ENCODE assay signal across 8 cellular contexts in genomic region chr1:222589462-222590302, GRCh38. TPM values are rescaled to one million over a fixed set of nuclear protein-coding genes. Genes with fewer than 3 reads are reported as not detected.
DNase-seq lines count a peak whose midpoint lies in the region; ATAC-seq and TF ChIP-seq lines count a peak whose summit lies in the region.

TSS of gene TAF1A (minus strand) at chr1:222589933.

- peak within 1 kb of the TSS; percentile 76 for H3K4me3 ChIP-seq in GM12864 (ENCODE audit: low read depth, low read length)
- H3K4me3 ChIP-seq in cardiac muscle cell, result peak within 1 kb of the TSS; percentile 64
- peak within 1 kb of the TSS; percentile 84 for H3K4me3 ChIP-seq in parathyroid adenoma (ENCODE audit: low read depth, low read length)
- H3K4me3 ChIP-seq in tibial nerve, result peak within 1 kb of the TSS; percentile 50 to 75 (median 68)

- no peaks in the 10 kb centered on the region for H3K27me3 Mint-ChIP-seq in activated naive CD8-positive, alpha-beta T cell treated with anti-CD3 and anti-CD28 coated beads, Interleukin-2, amount 10 ng/mL, durations not matched to agents 7 days and 5 days

- peak within 1 kb of the TSS; percentile 87 for H3K27ac ChIP-seq in cardiac muscle cell
- H3K27ac ChIP-seq in parathyroid adenoma, result peak within 1 kb of the TSS; percentile 68
- peak within 1 kb of the TSS; percentile 66 to 90 (median 74) for H3K27ac ChIP-seq in tibial nerve

- POLR2A ChIA-PET in activated naive CD8-positive, alpha-beta T cell treated with anti-CD3 and anti-CD28 coated beads, Interleukin-2, amount 10 ng/mL, durations not matched to agents 7 days and 5 days (lab: Charles Lee), result interaction anchor here (0.5 to 1.9 kb wide), 7 partner anchors 11 to 367 kb away, joined by 3 to 10 read pairs (median 5); partner anchors contain the start of genes AIDA and BROX

- H3K4me1 ChIP-seq in cardiac muscle cell (ENCODE audit: low read depth) (peaks cover 10% of the 10 kb centered on the region), parathyroid adenoma (no peaks in the 10 kb centered on the region), tibial nerve (peaks cover 0 to 20% (median 12%) of the 10 kb centered on the region in 4 donors)

- peak; percentile 99 for ATAC-seq in HG02623 (IDR thresholded peaks at IDR 0.05; ENCODE audit: unreplicated experiment)
- ATAC-seq in activated naive CD8-positive, alpha-beta T cell treated with anti-CD3 and anti-CD28 coated beads, Interleukin-2, amount 10 ng/mL, durations not matched to agents 7 days and 5 days (ENCODE audit: low read depth), result peak; percentile 99

- 0% methylated on average over 41 of the region's 41 CpGs for WGBS in tibial nerve, 2 donors

- peaks cover 14% of the 10 kb centered on the region for H3K36me3 Mint-ChIP-seq in activated naive CD8-positive, alpha-beta T cell treated with anti-CD3 and anti-CD28 coated beads, Interleukin-2, amount 10 ng/mL, durations not matched to agents 7 days and 5 days

- DNase-seq in GM12864 (ENCODE audit: low read depth) (peak; percentile 72), NCI-H1105 (lab: John Stamatoyannopoulos, UW) (peak; percentile 83), SW 1271 (lab: John Stamatoyannopoulos, UW) (peak; percentile 33 to 77), cardiac muscle cell (ENCODE audit: low read depth in 1 of 2, low spot score in 1 of 2) (peak; percentile 86 to 93), tibial nerve (ENCODE audit: low spot score in 2 of 2) (peak; percentile 75 to 85)
- peak; percentile 81 for DNase-seq in activated naive CD8-positive, alpha-beta T cell treated with anti-CD3 and anti-CD28 coated beads, Interleukin-2, amount 10 ng/mL, durations not matched to agents 7 days and 5 days

- H3K27ac Mint-ChIP-seq in activated naive CD8-positive, alpha-beta T cell treated with anti-CD3 and anti-CD28 coated beads, Interleukin-2, amount 10 ng/mL, durations not matched to agents 7 days and 5 days, result peak within 1 kb of the TSS; percentile 94

- H3K9me3 ChIP-seq in cardiac muscle cell (ENCODE audit: low read depth) (no peaks in the 10 kb centered on the region), parathyroid adenoma (ENCODE audit: control insufficient read depth, low read length) (no peaks in the 10 kb centered on the region), tibial nerve (no peaks in the 10 kb centered on the region)

- H3K36me3 ChIP-seq in cardiac muscle cell (no peaks in the 10 kb centered on the region), parathyroid adenoma (ENCODE audit: control insufficient read depth, insufficient read depth, low read length) (no peaks in the 10 kb centered on the region), tibial nerve (peaks cover 0 to 13% (median 0%) of the 10 kb centered on the region in 3 donors)

- peaks cover 25% of the 10 kb centered on the region for H3K4me1 Mint-ChIP-seq in activated naive CD8-positive, alpha-beta T cell treated with anti-CD3 and anti-CD28 coated beads, Interleukin-2, amount 10 ng/mL, durations not matched to agents 7 days and 5 days

- TF ChIP-seq POLR2A in tibial nerve (IDR thresholded peaks at IDR 0.05), result peak in 1 of 2 donors; percentile 23

- peak within 1 kb of the TSS; percentile 97 for H3K4me3 Mint-ChIP-seq in activated naive CD8-positive, alpha-beta T cell treated with anti-CD3 and anti-CD28 coated beads, Interleukin-2, amount 10 ng/mL, durations not matched to agents 7 days and 5 days

- H3K4me2 ChIP-seq in parathyroid adenoma (ENCODE audit: low read length), result peak within 1 kb of the TSS; percentile 91

- H3K27me3 ChIP-seq in cardiac muscle cell, result no peaks in the 10 kb centered on the region
- H3K27me3 ChIP-seq in parathyroid adenoma (ENCODE audit: control insufficient read depth, insufficient read depth, low read length), result no peaks in the 10 kb centered on the region
- no peaks in the 10 kb centered on the region for H3K27me3 ChIP-seq in tibial nerve

- peak; percentile 64 to 75 for TF ChIP-seq EP300 in tibial nerve (IDR thresholded peaks at IDR 0.05)

- no peaks in the 10 kb centered on the region for H3K79me2 ChIP-seq in parathyroid adenoma

- H3K9ac ChIP-seq in parathyroid adenoma, result peak within 1 kb of the TSS; percentile 20

- TF ChIP-seq CTCF in GM12864 (IDR thresholded peaks at IDR 0.05; ENCODE audit: low read depth, low read length, missing control alignments) (no peak), cardiac muscle cell (IDR thresholded peaks at IDR 0.05; ENCODE audit: low read depth, low read length) (no peak), parathyroid adenoma (IDR thresholded peaks at IDR 0.05) (no peak), tibial nerve (IDR thresholded peaks at IDR 0.05) (no peak)

- H2AFZ ChIP-seq in parathyroid adenoma, result peak within 1 kb of the TSS; percentile 89

- no peaks in the 10 kb centered on the region for H3K9me3 Mint-ChIP-seq in activated naive CD8-positive, alpha-beta T cell treated with anti-CD3 and anti-CD28 coated beads, Interleukin-2, amount 10 ng/mL, durations not matched to agents 7 days and 5 days

RNA-seq across cellular contexts. Expression of gene TAF1A, which starts in this region (rescaled TPM):
- 10 to 100 TPM; 12.1 to 14.4 TPM for total RNA-seq in activated naive CD8-positive, alpha-beta T cell treated with anti-CD3 and anti-CD28 coated beads, Interleukin-2, amount 10 ng/mL, durations not matched to agents 7 days and 5 days
- total RNA-seq in cardiac muscle cell (5.0 and 5.7 TPM in 2 replicates), tibial nerve (10 to 100 TPM in 1 of 4 donors, 1 to 10 TPM in 3; 3.9 to 14.4 (median 8.0) TPM)
- polyA plus RNA-seq in cardiac muscle cell, result 3.9 and 5.5 TPM in 2 replicates

Comparison
In these comparisons a context has a peak if more than half of its experiments do, and no peak if none do; other contexts are left out.
1. Peak in every context shown above with its lines: DNase-seq, ATAC-seq, H3K4me3 ChIP-seq and H3K27ac ChIP-seq.